In the genomic region with DNA sequence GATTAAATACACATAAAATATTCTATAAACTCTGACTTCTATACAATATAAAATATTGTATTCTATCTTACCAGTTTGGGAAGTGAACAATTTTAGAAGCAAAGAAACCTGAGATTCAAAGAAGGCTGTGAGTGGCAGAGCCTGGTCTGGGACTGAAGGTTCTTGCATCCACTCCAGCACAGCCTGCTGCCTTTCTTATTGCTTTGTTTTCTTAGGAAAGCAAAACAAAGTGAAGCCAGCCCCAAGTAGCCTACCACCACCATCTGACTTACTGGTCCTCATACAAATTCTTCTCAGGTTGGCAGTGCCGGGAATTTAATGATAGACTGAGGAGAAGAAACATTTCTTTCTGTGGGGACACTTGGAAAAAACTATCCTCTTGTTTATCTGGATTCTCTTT, we compare ENCODE assay signal across 13 cellular contexts.
DNase-seq lines count a peak whose midpoint lies in the region; ATAC-seq lines count a peak whose summit lies in the region.
"Had no signal": no experiment of that assay in that cellular context is flagged by ENCODE, and none has a peak within 500 bp of the region (broad histone marks: within the 10 kb centered on the region; RNA-seq: fewer than 3 reads in every experiment).

No MANE protein-coding gene starts in this region.

- DNase-seq in G401 (ENCODE audit: low spot score): peak; percentile 2
- peak; percentile 53 for DNase-seq in midbrain (lab: John Stamatoyannopoulos, UW)
- DNase-seq in superior temporal gyrus (ENCODE audit: extremely low spot score): peak; percentile 15
- no peak for DNase-seq in LoVo (ENCODE audit: low spot score)
- DNase-seq in T-helper 1 cell: no peak
- no peak for DNase-seq in AG08396 (ENCODE audit: low spot score)
- DNase-seq: ACHN; BE2C; CD4-positive, alpha-beta memory T cell; DMS79 had no signal

- ATAC-seq in GM21515 (IDR thresholded peaks at IDR 0.05; ENCODE audit: unreplicated experiment): no peak

- H3K27ac ChIP-seq in cingulate gyrus (ENCODE audit: low read depth, low read length): peak overlapping the region; percentile 63
- H3K27ac ChIP-seq: C4-2B had no signal

- in situ Hi-C loops in G401 (cut with HindIII; ENCODE audit: low sequenced_read_pairs): no loop called here

Comparison
In these comparisons a context has a peak if more than half of its experiments do, and no peak if none do; other contexts are left out.
1. DNase-seq: peak in G401 (single experiment), midbrain (single experiment) and superior temporal gyrus (single experiment); none in LoVo (single experiment), T-helper 1 cell (0 of 5) and AG08396 (single experiment).